Comparison of ENCODE assay signal across 10 cellular contexts in genomic region chr1:45684402-45684801, GRCh38. TPM values are rescaled to one million over a fixed set of nuclear protein-coding genes. Genes with fewer than 3 reads are reported as not detected.
DNase-seq lines count a peak whose midpoint lies in the region; ATAC-seq, FAIRE-seq and TF ChIP-seq lines count a peak whose summit lies in the region.
"Had no signal": no experiment of that assay in that cellular context is flagged by ENCODE, and none has a peak within 500 bp of the region (broad histone marks: within the 10 kb centered on the region; RNA-seq: fewer than 3 reads in every experiment).

No MANE protein-coding gene starts in this region.

- H3K27me3 Mint-ChIP-seq in activated T-cell treated with anti-CD3 and anti-CD28 coated beads, Interleukin-2, amount 50 U/mL, for 4 hours (ENCODE audit: low read depth): no peaks in the 10 kb centered on the region
- H3K27me3 Mint-ChIP-seq in activated T-helper 1 cell treated with anti-CD3 and anti-CD28 coated beads, Interleukin-12 subunit alpha, Interleukin-12 subunit beta, Interleukin-2, Interleukin-4 antibody, amounts not matched to agents 30 ng/mL and 10 ng/mL and 1 ng/mL, durations not matched to agents 14 hours and 24 hours and 36 hours (ENCODE audit: insufficient read depth): no peaks in the 10 kb centered on the region

- H3K27ac Mint-ChIP-seq in activated T-helper 1 cell treated with anti-CD3 and anti-CD28 coated beads, Interleukin-12 subunit alpha, Interleukin-12 subunit beta, Interleukin-2, Interleukin-4 antibody, amounts not matched to agents 30 ng/mL and 10 ng/mL and 1 ng/mL, durations not matched to agents 14 hours and 24 hours and 36 hours: no peak overlapping the region

- H4K20me1 ChIP-seq in keratinocyte (ENCODE audit: control insufficient read depth, extremely low read depth, insufficient read depth, low read length): peaks cover 9% of the 10 kb centered on the region

- no peak for TF ChIP-seq POLR2A in suprapubic skin (IDR thresholded peaks at IDR 0.05)

- ATAC-seq in activated T-cell treated with anti-CD3 and anti-CD28 coated beads, Interleukin-2, amount 50 U/mL, for 4 hours: no peak
- no peak for ATAC-seq in HG03439 (IDR thresholded peaks at IDR 0.05; ENCODE audit: unreplicated experiment)
- no peak for ATAC-seq in HG02571 (IDR thresholded peaks at IDR 0.05; ENCODE audit: unreplicated experiment)

- H3K79me2 ChIP-seq in keratinocyte (ENCODE audit: control insufficient read depth, insufficient read depth, low read length): peaks cover 85% of the 10 kb centered on the region

- H3K4me3 Mint-ChIP-seq in activated T-cell treated with anti-CD3 and anti-CD28 coated beads, Interleukin-2, amount 50 U/mL, for 4 hours: peak overlapping the region; percentile 99
- peak overlapping the region; percentile 99 for H3K4me3 Mint-ChIP-seq in activated T-helper 1 cell treated with anti-CD3 and anti-CD28 coated beads, Interleukin-12 subunit alpha, Interleukin-12 subunit beta, Interleukin-2, Interleukin-4 antibody, amounts not matched to agents 30 ng/mL and 10 ng/mL and 1 ng/mL, durations not matched to agents 14 hours and 24 hours and 36 hours

- H3K9ac ChIP-seq in keratinocyte (ENCODE audit: control insufficient read depth, extremely low read depth, insufficient read depth, low read length): peak overlapping the region; percentile 94

- peak overlapping the region; percentile 93 for H3K4me2 ChIP-seq in keratinocyte (ENCODE audit: control insufficient read depth, extremely low read depth, insufficient read depth, low read depth, low read length)

- dilution Hi-C loops in keratinocyte (cut with MboI; ENCODE audit: extremely low pct_ligation_motif_present, low sequenced_read_pairs): loop anchor here (25.0 kb wide), 1 partner anchor 178 kb away; no protein-coding TSS in a partner anchor

- H3K36me3 Mint-ChIP-seq in activated T-cell treated with anti-CD3 and anti-CD28 coated beads, Interleukin-2, amount 50 U/mL, for 4 hours (ENCODE audit: insufficient read depth): peaks cover 4% of the 10 kb centered on the region
- peaks cover 7% of the 10 kb centered on the region for H3K36me3 Mint-ChIP-seq in activated T-helper 1 cell treated with anti-CD3 and anti-CD28 coated beads, Interleukin-12 subunit alpha, Interleukin-12 subunit beta, Interleukin-2, Interleukin-4 antibody, amounts not matched to agents 30 ng/mL and 10 ng/mL and 1 ng/mL, durations not matched to agents 14 hours and 24 hours and 36 hours (ENCODE audit: low read depth)

- H3K4me3 ChIP-seq in keratinocyte (ENCODE audit: control insufficient read depth in 2 of 3, extremely low read depth in 1 of 3, insufficient read depth in 2 of 3, low read depth in 1 of 3, low read length in 3 of 3): peak overlapping the region; percentile 72 to 100 (median 100)
- H3K4me3 ChIP-seq in suprapubic skin: peak overlapping the region; percentile 91

- peaks cover 52% of the 10 kb centered on the region for H3K4me1 Mint-ChIP-seq in activated T-cell treated with anti-CD3 and anti-CD28 coated beads, Interleukin-2, amount 50 U/mL, for 4 hours (ENCODE audit: low read depth)
- peaks cover 42% of the 10 kb centered on the region for H3K4me1 Mint-ChIP-seq in activated T-helper 1 cell treated with anti-CD3 and anti-CD28 coated beads, Interleukin-12 subunit alpha, Interleukin-12 subunit beta, Interleukin-2, Interleukin-4 antibody, amounts not matched to agents 30 ng/mL and 10 ng/mL and 1 ng/mL, durations not matched to agents 14 hours and 24 hours and 36 hours (ENCODE audit: low read depth)

- H3K9me1 ChIP-seq in keratinocyte (ENCODE audit: control insufficient read depth, extremely low read depth, insufficient read depth, low read length): no peaks in the 10 kb centered on the region

- FAIRE-seq in keratinocyte (lab: Jason Lieb, UNC) (no peak), urothelium cell line (lab: Jason Lieb, UNC) (no peak)

- H3K27ac ChIP-seq in keratinocyte (ENCODE audit: control insufficient read depth, insufficient read depth, low read length) (peak overlapping the region; percentile 99), suprapubic skin (no peak overlapping the region)

- no peak for DNase-seq in activated T-cell treated with anti-CD3 and anti-CD28 coated beads, Interleukin-2, amount 50 U/mL, for 4 hours
- DNase-seq in activated T-cell treated with anti-CD3 and anti-CD28 coated beads, Interleukin-2, amount 50 U/mL, for 48 hours: no peak
- DNase-seq in activated T-helper 1 cell treated with anti-CD3 and anti-CD28 coated beads, Interleukin-12 subunit alpha, Interleukin-12 subunit beta, Interleukin-2, Interleukin-4 antibody, amounts not matched to agents 30 ng/mL and 10 ng/mL and 1 ng/mL, durations not matched to agents 14 hours and 24 hours and 36 hours (ENCODE audit: low spot score): no peak
- DNase-seq in keratinocyte (ENCODE audit: low read depth, low spot score): no peak
- no peak for DNase-seq in suprapubic skin (ENCODE audit: low spot score in 2 of 2)
- no peak for DNase-seq in urothelium cell line (ENCODE audit: low spot score)
- DNase-seq: COR-L47, hypothalamus had no signal

- TF ChIP-seq CTCF in keratinocyte (optimal IDR thresholded peaks at IDR 0.05 in 1 of 3, IDR thresholded peaks at IDR 0.05 in 1 of 3, conservative IDR thresholded peaks at IDR 0.05 in 1 of 3; ENCODE audit: extremely low read depth in 1 of 3, insufficient read depth in 2 of 3, low read length in 3 of 3) (no peak), suprapubic skin (IDR thresholded peaks at IDR 0.05) (no peak)

- no peaks in the 10 kb centered on the region for H3K9me3 ChIP-seq in keratinocyte (ENCODE audit: control insufficient read depth, low read depth, low read length)
- no peaks in the 10 kb centered on the region for H3K9me3 ChIP-seq in suprapubic skin

- WGBS in suprapubic skin: 21% methylated on average over 2 of the region's 2 CpGs

- H3K9me3 Mint-ChIP-seq in activated T-cell treated with anti-CD3 and anti-CD28 coated beads, Interleukin-2, amount 50 U/mL, for 4 hours: no peaks in the 10 kb centered on the region
- H3K9me3 Mint-ChIP-seq in activated T-helper 1 cell treated with anti-CD3 and anti-CD28 coated beads, Interleukin-12 subunit alpha, Interleukin-12 subunit beta, Interleukin-2, Interleukin-4 antibody, amounts not matched to agents 30 ng/mL and 10 ng/mL and 1 ng/mL, durations not matched to agents 14 hours and 24 hours and 36 hours: no peaks in the 10 kb centered on the region

- TF ChIP-seq EP300 in suprapubic skin (IDR thresholded peaks at IDR 0.05): no peak

- no peaks in the 10 kb centered on the region for H3K27me3 ChIP-seq in keratinocyte (ENCODE audit: control insufficient read depth, extremely low read depth, insufficient read depth, low read length)
- H3K27me3 ChIP-seq in suprapubic skin: no peaks in the 10 kb centered on the region

- peaks cover 34% of the 10 kb centered on the region for H3K4me1 ChIP-seq in keratinocyte (ENCODE audit: control insufficient read depth, extremely low read depth, insufficient read depth, low read length)
- peaks cover 71% of the 10 kb centered on the region for H3K4me1 ChIP-seq in suprapubic skin

- H2AFZ ChIP-seq in keratinocyte (ENCODE audit: control insufficient read depth, low read length): no peak overlapping the region

- intact Hi-C loops in activated T-helper 1 cell treated with anti-CD3 and anti-CD28 coated beads, Interleukin-12 subunit alpha, Interleukin-12 subunit beta, Interleukin-2, Interleukin-4 antibody, amounts not matched to agents 30 ng/mL and 10 ng/mL and 1 ng/mL, durations not matched to agents 14 hours and 24 hours and 36 hours (cut with micrococcal nuclease): loop anchor here (10.0 kb wide), 1 partner anchor 700 kb away; the partner anchor contains the start of gene EIF2B3

- H3K36me3 ChIP-seq in keratinocyte (ENCODE audit: control insufficient read depth in 2 of 2, extremely low read depth in 1 of 2, insufficient read depth in 2 of 2, low read length in 2 of 2) (no peaks in the 10 kb centered on the region), suprapubic skin (no peaks in the 10 kb centered on the region)

RNA-seq across cellular contexts. Expression of gene GPBP1L1, which starts 1.9 kb away (rescaled TPM):
- total RNA-seq in activated T-cell treated with anti-CD3 and anti-CD28 coated beads, Interleukin-2, amount 50 U/mL, for 4 hours: 10 to 100 TPM; 76.0 to 95.6 (median 93.2) TPM
- total RNA-seq in activated T-helper 1 cell treated with anti-CD3 and anti-CD28 coated beads, Interleukin-12 subunit alpha, Interleukin-12 subunit beta, Interleukin-2, Interleukin-4 antibody, amounts not matched to agents 30 ng/mL and 10 ng/mL and 1 ng/mL, durations not matched to agents 14 hours and 24 hours and 36 hours: 99.3 and 109 TPM in 2 replicates
- polyA plus RNA-seq in keratinocyte: 43.4 to 65.5 TPM (median 64.1 TPM) in 3 replicates
- 212 TPM for polyA plus RNA-seq in keratinocyte (2011; ENCODE audit: low read depth)
- polyA plus RNA-seq in keratinocyte (2011; cell fraction: cytosol; rRNA removed): 36.3 and 73.7 TPM in 2 replicates
- polyA plus RNA-seq in keratinocyte (2011; cell fraction: nucleus; rRNA removed): 89.4 and 117 TPM in 2 replicates
- 50.3 and 70.4 TPM in 2 replicates for polyA plus RNA-seq in keratinocyte (2012; ENCODE audit: low replicate concordance)
- 62.5 to 115 TPM (median 94.5 TPM) in 3 replicates for polyA minus RNA-seq in keratinocyte
- 51.8 TPM for polyA minus RNA-seq in keratinocyte (2011; cell fraction: cytosol; rRNA and poly(A)+ RNA removed)
- 67.1 and 118 TPM in 2 replicates for polyA minus RNA-seq in keratinocyte (2011; cell fraction: nucleus; rRNA and poly(A)+ RNA removed)
- total RNA-seq in suprapubic skin: 100 to 1,000 TPM; 121 to 219 (median 131) TPM

RNA-seq across cellular contexts. Expression of gene TMEM69, which starts 3.6 kb away (rescaled TPM):
- total RNA-seq in activated T-cell treated with anti-CD3 and anti-CD28 coated beads, Interleukin-2, amount 50 U/mL, for 4 hours: 10 to 100 TPM; 38.1 to 42.9 (median 40.6) TPM
- 30.0 and 33.0 TPM in 2 replicates for total RNA-seq in activated T-helper 1 cell treated with anti-CD3 and anti-CD28 coated beads, Interleukin-12 subunit alpha, Interleukin-12 subunit beta, Interleukin-2, Interleukin-4 antibody, amounts not matched to agents 30 ng/mL and 10 ng/mL and 1 ng/mL, durations not matched to agents 14 hours and 24 hours and 36 hours
- polyA plus RNA-seq in keratinocyte: 69.7 to 110 TPM (median 91.4 TPM) in 3 replicates
- 3.4 TPM for polyA plus RNA-seq in keratinocyte (2011; ENCODE audit: low read depth)
- 58.5 and 128 TPM in 2 replicates for polyA plus RNA-seq in keratinocyte (2011; cell fraction: cytosol; rRNA removed)
- polyA plus RNA-seq in keratinocyte (2011; cell fraction: nucleus; rRNA removed): 56.8 and 60.7 TPM in 2 replicates
- 23.0 and 33.4 TPM in 2 replicates for polyA plus RNA-seq in keratinocyte (2012; ENCODE audit: low replicate concordance)
- polyA minus RNA-seq in keratinocyte: 29.4 to 67.0 TPM (median 38.5 TPM) in 3 replicates
- polyA minus RNA-seq in keratinocyte (2011; cell fraction: cytosol; rRNA and poly(A)+ RNA removed): 27.6 TPM
- polyA minus RNA-seq in keratinocyte (2011; cell fraction: nucleus; rRNA and poly(A)+ RNA removed): 18.6 and 27.5 TPM in 2 replicates
- total RNA-seq in suprapubic skin: 10 to 100 TPM; 13.8 to 27.7 (median 19.3) TPM
